Comparison of ENCODE assay signal across 1 cellular context in genomic region chr5:83124593-83124992, GRCh38.
A peak's percentile ranks its signal among the peaks of the same experiment; 100 is the strongest.
TF ChIP-seq lines count a peak whose summit lies in the region.

No MANE protein-coding gene starts in this region.

TF ChIP-seq in HepG2, 621 proteins besides CTCF, POLR2A, EP300 and RAD21 (continued from another document and continues in another):
- TF ChIP-seq HMGXB4 (CRISPR knock-in tag; IDR thresholded peaks at IDR 0.05; ENCODE audit: borderline replicate concordance in 1 of 2, low read depth in 1 of 2) (peak in 1 of 2 experiments; percentile 21; a peak in 1 of 4 replicates), MYPOP (CRISPR knock-in tag; IDR thresholded peaks at IDR 0.05) (peak; percentile 86; the same call in 1 of the 2 replicates), ELF3 (CRISPR knock-in tag; IDR thresholded peaks at IDR 0.05) (peak; percentile 80), HIC2 (CRISPR knock-in tag; IDR thresholded peaks at IDR 0.05; ENCODE audit: low read depth) (no peak), ZNF205 (CRISPR knock-in tag; IDR thresholded peaks at IDR 0.05) (0 out of 2 replicates have a peak, but pooled peaks have one; percentile 23), ZKSCAN8 (CRISPR knock-in tag; IDR thresholded peaks at IDR 0.05; ENCODE audit: borderline replicate concordance) (0 out of 2 replicates have a peak, but pooled peaks have one; percentile 51), CSRNP1 (CRISPR knock-in tag; IDR thresholded peaks at IDR 0.05) (0 out of 2 replicates have a peak, but pooled peaks have one; percentile 38), NCOR1 (IDR thresholded peaks at IDR 0.05; ENCODE audit: borderline replicate concordance, low read length) (peak; percentile 89; the same call in 1 of the 2 replicates), ZNF180 (CRISPR knock-in tag; IDR thresholded peaks at IDR 0.05; ENCODE audit: borderline replicate concordance, low read depth) (no peak), FOXK1 (CRISPR knock-in tag; IDR thresholded peaks at IDR 0.05; ENCODE audit: borderline replicate concordance, low read depth) (peak; percentile 97), YY1 (IDR thresholded peaks at IDR 0.05; ENCODE audit: insufficient read depth, insufficient replicate concordance, low read depth, low read length) (no peak), THAP11 (CRISPR knock-in tag; IDR thresholded peaks at IDR 0.05) (peak; percentile 71), DPF2 (CRISPR knock-in tag; IDR thresholded peaks at IDR 0.05; ENCODE audit: borderline replicate concordance, low read depth) (peak; percentile 87), SMAD3 (CRISPR knock-in tag; IDR thresholded peaks at IDR 0.05) (peak; percentile 83), JUN (CRISPR knock-in tag; IDR thresholded peaks at IDR 0.05) (peak; percentile 72), MED1 (CRISPR knock-in tag; IDR thresholded peaks at IDR 0.05) (peak; percentile 85), ZBTB46 (CRISPR knock-in tag; IDR thresholded peaks at IDR 0.05; ENCODE audit: borderline replicate concordance) (no peak), HHEX (CRISPR knock-in tag; IDR thresholded peaks at IDR 0.05) (peak; percentile 98), ZNF703 (CRISPR knock-in tag; IDR thresholded peaks at IDR 0.05; ENCODE audit: borderline replicate concordance) (peak; percentile 28; the same call in 1 of the 2 replicates), LCORL (IDR thresholded peaks at IDR 0.05) (peak; percentile 77; the same call in 1 of the 2 replicates), LCORL (CRISPR knock-in tag; IDR thresholded peaks at IDR 0.05) (peak; percentile 65), HOMEZ (CRISPR knock-in tag; IDR thresholded peaks at IDR 0.05; ENCODE audit: low read depth) (peak; percentile 90; the same call in 1 of the 2 replicates), GABPA (IDR thresholded peaks at IDR 0.05; ENCODE audit: low read depth, low read length) (no peak), GABPA (CRISPR knock-in tag; IDR thresholded peaks at IDR 0.05; ENCODE audit: low read depth) (peak; percentile 65), HNRNPUL1 (IDR thresholded peaks at IDR 0.05; ENCODE audit: low read depth, low read length) (no peak), HDAC1 (CRISPR knock-in tag; IDR thresholded peaks at IDR 0.05) (peak; percentile 77), REST (IDR thresholded peaks at IDR 0.05; ENCODE audit: borderline replicate concordance in 1 of 2, low read depth in 1 of 2, low read length in 2 of 2) (peak in 1 of 2 experiments; percentile 69; a peak in 1 of 4 replicates), ZNF260 (CRISPR knock-in tag; IDR thresholded peaks at IDR 0.05; ENCODE audit: borderline replicate concordance, low read depth) (no peak), SIX4 (CRISPR knock-in tag; IDR thresholded peaks at IDR 0.05) (peak; percentile 79; the same call in 1 of the 2 replicates), ARID3A (IDR thresholded peaks at IDR 0.05; ENCODE audit: low read depth, low read length) (peak; percentile 97), ZNF503 (CRISPR knock-in tag; IDR thresholded peaks at IDR 0.05) (peak; percentile 98), ZHX1 (CRISPR knock-in tag; IDR thresholded peaks at IDR 0.05; ENCODE audit: low read depth) (no peak; the same call in 1 of the 2 replicates), NR2F2 (IDR thresholded peaks at IDR 0.05; ENCODE audit: borderline replicate concordance, low read depth) (peak; percentile 99), ATF1 (CRISPR knock-in tag; IDR thresholded peaks at IDR 0.05) (peak; percentile 58), ZIK1 (CRISPR knock-in tag; IDR thresholded peaks at IDR 0.05; ENCODE audit: borderline replicate concordance, low read depth) (no peak), FOXO1 (CRISPR knock-in tag; IDR thresholded peaks at IDR 0.05) (peak; percentile 93)
